In genomic region chr19:51687791-51688664, GRCh38 we compare ENCODE assay signal across 8 cellular contexts. TPM values are rescaled to one million over a fixed set of nuclear protein-coding genes. Genes with fewer than 3 reads are reported as not detected.
A peak's percentile ranks its signal among the peaks of the same experiment; 100 is the strongest.
DNase-seq lines count a peak whose midpoint lies in the region; ATAC-seq and TF ChIP-seq lines count a peak whose summit lies in the region.

No MANE protein-coding gene starts in this region.

- no peak for TF ChIP-seq CTCF in upper lobe of right lung (IDR thresholded peaks at IDR 0.05)

- H3K9me3 Mint-ChIP-seq in activated T-cell treated with anti-CD3 and anti-CD28 coated beads, Interleukin-2, amount 50 U/mL, for 24 hours, result peaks cover 9% of the 10 kb centered on the region

- no peak for DNase-seq in activated T-cell treated with anti-CD3 and anti-CD28 coated beads, Interleukin-2, amount 50 U/mL, for 24 hours
- DNase-seq in activated T-cell treated with anti-CD3 and anti-CD28 coated beads for 4 hours (no peak), T1000 (lab: John Stamatoyannopoulos, UW) (peak; percentile 45), epithelial cell of prostate (ENCODE audit: low read depth, low spot score) (no peak), midbrain (lab: John Stamatoyannopoulos, UW) (peak; percentile 53), upper lobe of right lung (no peak)

- H3K27me3 ChIP-seq in upper lobe of right lung, result no peaks in the 10 kb centered on the region

- no peaks in the 10 kb centered on the region for H3K36me3 ChIP-seq in upper lobe of right lung

- H3K4me3 Mint-ChIP-seq in activated T-cell treated with anti-CD3 and anti-CD28 coated beads, Interleukin-2, amount 50 U/mL, for 24 hours, result peak overlapping the region; percentile 67

- peaks cover 17% of the 10 kb centered on the region for H3K4me1 Mint-ChIP-seq in activated T-cell treated with anti-CD3 and anti-CD28 coated beads, Interleukin-2, amount 50 U/mL, for 24 hours (ENCODE audit: low read depth)

- ATAC-seq in upper lobe of right lung, result peak; percentile 47
- no peak for ATAC-seq in HG02759 (IDR thresholded peaks at IDR 0.05; ENCODE audit: unreplicated experiment)
- ATAC-seq in HG02798 (IDR thresholded peaks at IDR 0.05; ENCODE audit: poor library complexity, unreplicated experiment), result no peak

- H3K4me3 ChIP-seq in upper lobe of right lung, result peak overlapping the region; percentile 85

- H3K27ac ChIP-seq in epithelial cell of prostate, result peak overlapping the region; percentile 83
- H3K27ac ChIP-seq in upper lobe of right lung, result peak overlapping the region; percentile 90

- peak overlapping the region; percentile 24 for H3K27ac Mint-ChIP-seq in activated T-cell treated with anti-CD3 and anti-CD28 coated beads, Interleukin-2, amount 50 U/mL, for 24 hours

- peaks cover 2% of the 10 kb centered on the region for H3K36me3 Mint-ChIP-seq in activated T-cell treated with anti-CD3 and anti-CD28 coated beads, Interleukin-2, amount 50 U/mL, for 24 hours (ENCODE audit: low read depth)

- H3K4me1 ChIP-seq in upper lobe of right lung, result peaks cover 20% of the 10 kb centered on the region

- H3K9me3 ChIP-seq in upper lobe of right lung, result no peaks in the 10 kb centered on the region

- intact Hi-C loops in upper lobe of right lung (cut with DNase I), result no loop called here

- peaks cover 10% of the 10 kb centered on the region for H3K27me3 Mint-ChIP-seq in activated T-cell treated with anti-CD3 and anti-CD28 coated beads, Interleukin-2, amount 50 U/mL, for 24 hours

RNA-seq across cellular contexts. Expression of gene SPACA6, which starts 5.1 kb away (rescaled TPM):
- 24.0 TPM for total RNA-seq in upper lobe of right lung

RNA-seq across cellular contexts. Expression of gene HAS1, which starts 35.8 kb away (rescaled TPM):
- 3.7 TPM for total RNA-seq in upper lobe of right lung

RNA-seq across cellular contexts. Expression of gene SIGLEC14, which starts 41.4 kb away (rescaled TPM):
- 11.8 TPM for total RNA-seq in upper lobe of right lung

RNA-seq across cellular contexts. Expression of gene SIGLEC5, which starts 57.8 kb away (rescaled TPM):
- total RNA-seq in upper lobe of right lung, result 0.90 TPM

Comparison
In these comparisons a context has a peak if more than half of its experiments do, and no peak if none do; other contexts are left out.
1. DNase-seq: peak in T1000 (single experiment) and midbrain (single experiment); none in activated T-cell treated with anti-CD3 and anti-CD28 coated beads, Interleukin-2, amount 50 U/mL, for 24 hours (single experiment), activated T-cell treated with anti-CD3 and anti-CD28 coated beads for 4 hours (single experiment), epithelial cell of prostate (single experiment) and upper lobe of right lung (single experiment).